ENCODE assay signal across 11 cellular contexts in genomic region chr16:51569204-51569911, GRCh38.
DNase-seq lines count a peak whose midpoint lies in the region; ATAC-seq, FAIRE-seq and TF ChIP-seq lines count a peak whose summit lies in the region.
"Had no signal": no experiment of that assay in that cellular context is flagged by ENCODE, and none has a peak within 500 bp of the region (broad histone marks: within the 10 kb centered on the region; RNA-seq: fewer than 3 reads in every experiment).

No MANE protein-coding gene starts in this region.

- in situ Hi-C loops in HepG2 (cut with HindIII; ENCODE audit: extremely low pct_ligation_motif_present, low pct_unique_long_range_greater_than_20kb): no loop called here

- peaks cover 14% of the 10 kb centered on the region for H3K9me3 Mint-ChIP-seq in activated T-cell treated with anti-CD3 and anti-CD28 coated beads, Interleukin-2, amount 50 U/mL, for 24 hours

- H3K4me3 Mint-ChIP-seq in activated T-cell treated with anti-CD3 and anti-CD28 coated beads, Interleukin-2, amount 50 U/mL, for 24 hours: no peak overlapping the region
- H3K4me3 Mint-ChIP-seq: activated CD4-positive, alpha-beta memory T cell treated with anti-CD3 and anti-CD28 coated beads for 36 hours had no signal

- TF ChIP-seq CTCF in right lobe of liver (IDR thresholded peaks at IDR 0.05): no peak
- no peak for TF ChIP-seq CTCF in HepG2 (CRISPR knock-in tag; IDR thresholded peaks at IDR 0.05)
- no peak for TF ChIP-seq CTCF in bronchial epithelial cell (IDR thresholded peaks at IDR 0.05; ENCODE audit: insufficient read depth, low read length, severe bottlenecking)
- TF ChIP-seq CTCF in uterus (IDR thresholded peaks at IDR 0.05): no peak

- TF ChIP-seq RAD21 in HepG2 (CRISPR knock-in tag; IDR thresholded peaks at IDR 0.05): no peak

- intact Hi-C loops in right lobe of liver (cut with DNase I): no loop called here
- intact Hi-C loops in HepG2 (cut with micrococcal nuclease; ENCODE audit: unreplicated experiment): no loop called here
- intact Hi-C loops in uterus (cut with DNase I; ENCODE audit: low total_unique reads): no loop called here

- H3K36me3 Mint-ChIP-seq in activated T-cell treated with anti-CD3 and anti-CD28 coated beads, Interleukin-2, amount 50 U/mL, for 24 hours (ENCODE audit: low read depth): no peaks in the 10 kb centered on the region
- H3K36me3 Mint-ChIP-seq: activated CD4-positive, alpha-beta memory T cell treated with anti-CD3 and anti-CD28 coated beads for 36 hours had no signal

- FAIRE-seq in HepG2 (lab: Jason Lieb, UNC) (no peak), bronchial epithelial cell (lab: Jason Lieb, UNC) (no peak)

- ATAC-seq in right lobe of liver (peak in 3 of 4 donors; percentile 15 to 39 (median 19)), HepG2 (no peak), HG03469 (IDR thresholded peaks at IDR 0.05; ENCODE audit: unreplicated experiment) (peak; percentile 51)

- no peak overlapping the region for H3K27ac ChIP-seq in right lobe of liver
- H3K27ac ChIP-seq in HepG2 (ENCODE audit: extremely low read length, insufficient read depth, low read length): no peak overlapping the region
- no peak overlapping the region for H3K27ac ChIP-seq in uterus
- H3K27ac ChIP-seq: prostate gland had no signal

- no peaks in the 10 kb centered on the region for H3K4me1 Mint-ChIP-seq in activated T-cell treated with anti-CD3 and anti-CD28 coated beads, Interleukin-2, amount 50 U/mL, for 24 hours (ENCODE audit: low read depth)

- WGBS in right lobe of liver (ENCODE audit: insufficient coverage, low coverage, low lambda C conversion rate, missing lambda C conversion rate): 58% methylated on average over 4 of the region's 4 CpGs
- WGBS in HepG2 (ENCODE audit: low lambda C conversion rate): 17% methylated on average over 4 of the region's 4 CpGs

- no peaks in the 10 kb centered on the region for H3K27me3 Mint-ChIP-seq in activated T-cell treated with anti-CD3 and anti-CD28 coated beads, Interleukin-2, amount 50 U/mL, for 24 hours
- H3K27me3 Mint-ChIP-seq: activated CD4-positive, alpha-beta memory T cell treated with anti-CD3 and anti-CD28 coated beads for 36 hours had no signal

- H3K36me3 ChIP-seq in right lobe of liver (no peaks in the 10 kb centered on the region), HepG2 (replicated peaks in 1 of 2; ENCODE audit: control insufficient read depth in 1 of 2, insufficient read depth in 2 of 2, low read length in 2 of 2) (no peaks in the 10 kb centered on the region), bronchial epithelial cell (ENCODE audit: control insufficient read depth, insufficient read depth, low read length) (no peaks in the 10 kb centered on the region), uterus (no peaks in the 10 kb centered on the region)
- H3K36me3 ChIP-seq: prostate gland had no signal

- no peaks in the 10 kb centered on the region for H3K79me2 ChIP-seq in HepG2 (ENCODE audit: insufficient read depth, low read length)

- H3K9me3 ChIP-seq in right lobe of liver (no peaks in the 10 kb centered on the region), HepG2 (ENCODE audit: low read length) (no peaks in the 10 kb centered on the region), uterus (no peaks in the 10 kb centered on the region)
- H3K9me3 ChIP-seq: prostate gland had no signal

- no peak for TF ChIP-seq POLR2A in right lobe of liver (IDR thresholded peaks at IDR 0.05)
- TF ChIP-seq POLR2A in HepG2 (IDR thresholded peaks at IDR 0.05; ENCODE audit: insufficient read depth in 1 of 2, low read depth in 2 of 2, low read length in 2 of 2): no peak
- no peak for TF ChIP-seq POLR2A in uterus (IDR thresholded peaks at IDR 0.05)

- H3K4me2 ChIP-seq in HepG2 (ENCODE audit: low read depth, low read length): no peak overlapping the region

- no TSS peak for BruUV-seq in HepG2 (replicated peaks; lab: Mats Ljungman, UMichigan)

- TF ChIP-seq EP300 in HepG2 (IDR thresholded peaks at IDR 0.05; ENCODE audit: low read depth in 2 of 2, low read length in 2 of 2) (no peak), HepG2 (CRISPR knock-in tag; IDR thresholded peaks at IDR 0.05; ENCODE audit: borderline replicate concordance) (no peak)

- POLR2A ChIA-PET in HepG2 (lab: Yijun Ruan, JAX): no interaction called here

- no peaks in the 10 kb centered on the region for H4K20me1 ChIP-seq in HepG2 (ENCODE audit: insufficient read depth, low read length)

- DNase-seq in right lobe of liver: no peak
- no peak for DNase-seq in HepG2 (ENCODE audit: low spot score)
- peak; percentile 92 for DNase-seq in bronchial epithelial cell (ENCODE audit: low read depth)
- DNase-seq in activated T-cell treated with anti-CD3 and anti-CD28 coated beads, Interleukin-2, amount 50 U/mL, for 24 hours: no peak
- no peak for DNase-seq in iPS-NIHi7 (ENCODE audit: extremely low spot score)
- no peak for DNase-seq in uterus
- DNase-seq in activated CD4-positive, alpha-beta T cell treated with anti-CD3 and anti-CD28 coated beads, Interleukin-2, amount 50 U/mL, for 4 hours: no peak
- DNase-seq: activated CD4-positive, alpha-beta memory T cell treated with anti-CD3 and anti-CD28 coated beads for 36 hours; NCI-H82 had no signal

- H3K4me1 ChIP-seq in right lobe of liver (no peaks in the 10 kb centered on the region), HepG2 (ENCODE audit: insufficient read depth, low read length) (no peaks in the 10 kb centered on the region), uterus (no peaks in the 10 kb centered on the region)
- H3K4me1 ChIP-seq: prostate gland had no signal

- H3K27ac Mint-ChIP-seq in activated T-cell treated with anti-CD3 and anti-CD28 coated beads, Interleukin-2, amount 50 U/mL, for 24 hours: no peak overlapping the region
- H3K27ac Mint-ChIP-seq: activated CD4-positive, alpha-beta memory T cell treated with anti-CD3 and anti-CD28 coated beads for 36 hours had no signal

- H2AFZ ChIP-seq in HepG2 (ENCODE audit: low read length): no peak overlapping the region

- H3K27me3 ChIP-seq in right lobe of liver (no peaks in the 10 kb centered on the region), HepG2 (ENCODE audit: control insufficient read depth in 1 of 2, insufficient read depth in 2 of 2, low read length in 2 of 2) (no peaks in the 10 kb centered on the region; a peak in 1 of 5 replicates), bronchial epithelial cell (ENCODE audit: control insufficient read depth, insufficient read depth, low read length) (no peaks in the 10 kb centered on the region), uterus (no peaks in the 10 kb centered on the region)

- CTCF ChIA-PET in HepG2 (lab: Yijun Ruan, JAX; ENCODE audit: low intra/inter-chr PET ratio, low total read pairs): no interaction called here

- H3K9ac ChIP-seq in HepG2 (ENCODE audit: insufficient read depth, low read depth, low read length): no peak overlapping the region

- no peak overlapping the region for H3K4me3 ChIP-seq in right lobe of liver
- no peak overlapping the region for H3K4me3 ChIP-seq in HepG2 (replicated peaks in 1 of 3; ENCODE audit: insufficient read depth in 1 of 3, low read depth in 2 of 3, low read length in 3 of 3)
- H3K4me3 ChIP-seq in bronchial epithelial cell (ENCODE audit: low read depth, low read length): no peak overlapping the region
- no peak overlapping the region for H3K4me3 ChIP-seq in uterus
- H3K4me3 ChIP-seq: prostate gland had no signal

TF ChIP-seq in HepG2, 621 proteins besides CTCF, POLR2A, EP300 and RAD21 (continues in another document):
- TF ChIP-seq KDM5B (CRISPR knock-in tag; IDR thresholded peaks at IDR 0.05; ENCODE audit: borderline replicate concordance) (no peak), ZNF275 (CRISPR knock-in tag; IDR thresholded peaks at IDR 0.05; ENCODE audit: borderline replicate concordance) (no peak), REXO4 (CRISPR knock-in tag; IDR thresholded peaks at IDR 0.05; ENCODE audit: borderline replicate concordance) (no peak), ZFP36 (IDR thresholded peaks at IDR 0.05; ENCODE audit: borderline replicate concordance, low read depth, low read length, partially characterized antibody) (no peak), TCF7 (IDR thresholded peaks at IDR 0.05; ENCODE audit: low read depth) (no peak), PLRG1 (conservative IDR thresholded peaks at IDR 0.05) (no peak), THYN1 (CRISPR knock-in tag; IDR thresholded peaks at IDR 0.05; ENCODE audit: borderline replicate concordance, low read depth) (no peak), LCORL (IDR thresholded peaks at IDR 0.05) (no peak), LCORL (CRISPR knock-in tag; IDR thresholded peaks at IDR 0.05) (no peak), ZNF883 (CRISPR knock-in tag; IDR thresholded peaks at IDR 0.05; ENCODE audit: not compliant biosample characterization) (no peak), ZNF274 (CRISPR knock-in tag; IDR thresholded peaks at IDR 0.05) (no peak), FOXM1 (CRISPR knock-in tag; IDR thresholded peaks at IDR 0.05) (no peak), TCF7L2 (IDR thresholded peaks at IDR 0.05; ENCODE audit: low read depth, low read length) (no peak), BCL3 (CRISPR knock-in tag; IDR thresholded peaks at IDR 0.05) (no peak)
- TF ChIP-seq, protein P1, sequence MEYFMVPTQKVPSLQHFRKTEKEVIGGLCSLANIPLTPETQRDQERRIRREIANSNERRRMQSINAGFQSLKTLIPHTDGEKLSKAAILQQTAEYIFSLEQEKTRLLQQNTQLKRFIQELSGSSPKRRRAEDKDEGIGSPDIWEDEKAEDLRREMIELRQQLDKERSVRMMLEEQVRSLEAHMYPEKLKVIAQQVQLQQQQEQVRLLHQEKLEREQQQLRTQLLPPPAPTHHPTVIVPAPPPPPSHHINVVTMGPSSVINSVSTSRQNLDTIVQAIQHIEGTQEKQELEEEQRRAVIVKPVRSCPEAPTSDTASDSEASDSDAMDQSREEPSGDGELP (IDR thresholded peaks at IDR 0.05; ENCODE audit: borderline replicate concordance, low read depth): no peak
